Comparison of ENCODE assay signal across 17 cellular contexts in the genomic region with DNA sequence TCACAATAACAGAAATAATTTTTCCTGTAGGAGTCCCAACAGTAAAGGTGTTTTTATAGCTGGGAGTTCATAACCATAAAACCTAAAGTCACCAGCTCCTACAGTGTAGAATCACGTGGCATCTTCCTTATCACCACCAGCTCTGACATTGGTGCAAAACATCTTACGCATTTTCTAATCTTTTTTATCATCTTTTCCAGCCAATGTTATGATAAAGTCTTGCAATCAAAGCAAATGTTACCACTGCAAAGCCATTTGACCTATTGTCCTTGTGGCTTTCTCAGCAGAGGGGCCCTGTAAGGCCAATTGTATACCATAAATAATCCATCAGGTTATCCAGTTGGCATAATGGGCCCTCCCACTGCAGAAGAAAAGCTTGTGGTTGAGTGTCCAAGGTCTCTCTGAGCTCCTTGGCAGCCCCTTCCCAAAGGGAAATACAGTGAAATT.
"Had no signal": no experiment of that assay in that cellular context is flagged by ENCODE, and none has a peak within 500 bp of the region (broad histone marks: within the 10 kb centered on the region; RNA-seq: fewer than 3 reads in every experiment).

No MANE protein-coding gene starts in this region.

- H3K4me1 Mint-ChIP-seq: activated naive CD8-positive, alpha-beta T cell treated with anti-CD3 and anti-CD28 coated beads, Interleukin-2, amount 10 ng/mL, durations not matched to agents 7 days and 5 days had no signal

- H3K27me3 ChIP-seq: breast epithelium, SJSA1, suprapubic skin, upper lobe of right lung had no signal

- H3K4me1 ChIP-seq: breast epithelium, lower lobe of right lung, SJSA1, suprapubic skin, upper lobe of right lung had no signal

- H3K27ac ChIP-seq: breast epithelium, lower lobe of right lung, SJSA1, suprapubic skin, upper lobe of right lung had no signal

- H3K36me3 ChIP-seq: breast epithelium, lower lobe of right lung, SJSA1, suprapubic skin, upper lobe of right lung had no signal

- H3K9me3 ChIP-seq: breast epithelium, lower lobe of right lung, SJSA1, suprapubic skin, upper lobe of right lung had no signal

- DNase-seq: activated CD4-positive, CD25-positive, alpha-beta regulatory T cell; activated naive CD4-positive, alpha-beta T cell; activated naive CD8-positive, alpha-beta T cell treated with anti-CD3 and anti-CD28 coated beads, Interleukin-2, amount 10 ng/mL, durations not matched to agents 7 days and 5 days; aorta; kidney glomerular epithelial cell; lower lobe of right lung; midbrain; naive thymus-derived CD4-positive, alpha-beta T cell; retina; stimulated activated CD4-positive, alpha-beta T cell treated with anti-CD3 and anti-CD28 coated beads, Interleukin-4, amount 100 ng/mL, for 24 hours; stimulated activated naive CD4-positive, alpha-beta T cell treated with Interleukin-2 at 50 U/mL for 16 hours; SW 1271; upper lobe of right lung had no signal

- H3K9me3 Mint-ChIP-seq: activated naive CD8-positive, alpha-beta T cell treated with anti-CD3 and anti-CD28 coated beads, Interleukin-2, amount 10 ng/mL, durations not matched to agents 7 days and 5 days; activated T-helper 1 cell treated with anti-CD3 and anti-CD28 coated beads, Interleukin-12 subunit alpha, Interleukin-12 subunit beta, Interleukin-2, Interleukin-4 antibody, amounts not matched to agents 30 ng/mL and 10 ng/mL and 1 ng/mL, durations not matched to agents 14 hours and 24 hours and 36 hours; naive thymus-derived CD4-positive, alpha-beta T cell had no signal

- H3K4me3 Mint-ChIP-seq: activated naive CD8-positive, alpha-beta T cell treated with anti-CD3 and anti-CD28 coated beads, Interleukin-2, amount 10 ng/mL, durations not matched to agents 7 days and 5 days; activated T-helper 1 cell treated with anti-CD3 and anti-CD28 coated beads, Interleukin-12 subunit alpha, Interleukin-12 subunit beta, Interleukin-2, Interleukin-4 antibody, amounts not matched to agents 30 ng/mL and 10 ng/mL and 1 ng/mL, durations not matched to agents 14 hours and 24 hours and 36 hours; naive thymus-derived CD4-positive, alpha-beta T cell had no signal

- H3K4me3 ChIP-seq: breast epithelium, lower lobe of right lung, SJSA1, suprapubic skin, upper lobe of right lung had no signal

- H3K27ac Mint-ChIP-seq: activated naive CD8-positive, alpha-beta T cell treated with anti-CD3 and anti-CD28 coated beads, Interleukin-2, amount 10 ng/mL, durations not matched to agents 7 days and 5 days; activated T-helper 1 cell treated with anti-CD3 and anti-CD28 coated beads, Interleukin-12 subunit alpha, Interleukin-12 subunit beta, Interleukin-2, Interleukin-4 antibody, amounts not matched to agents 30 ng/mL and 10 ng/mL and 1 ng/mL, durations not matched to agents 14 hours and 24 hours and 36 hours; naive thymus-derived CD4-positive, alpha-beta T cell had no signal

- H3K36me3 Mint-ChIP-seq: activated naive CD8-positive, alpha-beta T cell treated with anti-CD3 and anti-CD28 coated beads, Interleukin-2, amount 10 ng/mL, durations not matched to agents 7 days and 5 days; naive thymus-derived CD4-positive, alpha-beta T cell had no signal
